In the genomic region with DNA sequence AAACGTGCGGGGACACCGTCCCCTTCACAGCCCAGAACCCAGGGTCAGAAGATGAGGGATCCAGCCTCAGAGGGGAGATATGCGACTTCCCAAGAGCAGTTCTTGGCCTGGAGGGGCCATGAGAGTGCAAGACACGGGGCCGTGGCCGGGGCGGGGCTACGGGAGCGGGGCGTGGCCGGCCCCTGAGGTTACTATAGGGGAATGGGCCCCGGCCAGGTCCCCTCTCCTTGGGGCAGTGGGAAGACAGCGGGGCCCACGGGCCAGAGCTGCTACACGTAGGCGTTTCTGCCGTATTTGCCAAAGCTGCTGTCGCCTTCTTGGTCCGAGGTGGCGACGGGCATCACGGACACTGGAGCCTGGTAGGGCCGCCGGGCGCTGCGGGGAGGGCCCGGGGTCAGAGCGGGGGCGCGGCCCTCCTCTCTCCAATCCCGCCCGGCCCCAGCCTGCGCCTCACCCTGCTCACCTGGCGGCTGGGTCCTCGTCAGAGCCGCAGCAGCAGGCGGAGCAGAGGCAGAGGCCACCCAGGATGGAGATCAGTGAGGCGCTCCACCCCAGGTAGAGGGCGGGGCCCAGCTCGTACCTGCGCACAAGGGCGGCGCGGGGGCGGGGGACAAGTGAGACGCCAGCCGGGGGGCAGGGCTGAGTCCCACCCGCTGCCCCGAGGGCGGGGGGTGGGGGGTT, we compare ENCODE assay signal across 1 cellular context.
TF ChIP-seq lines count a peak whose summit lies in the region.

No MANE protein-coding gene starts in this region.

TF ChIP-seq in HepG2, 621 proteins besides CTCF, POLR2A, EP300 and RAD21 (continues in another document):
- TF ChIP-seq REST (IDR thresholded peaks at IDR 0.05; ENCODE audit: borderline replicate concordance in 1 of 2, low read depth in 1 of 2, low read length in 2 of 2) (no peak), ELF3 (CRISPR knock-in tag; IDR thresholded peaks at IDR 0.05) (no peak), ZNF75D (CRISPR knock-in tag; IDR thresholded peaks at IDR 0.05; ENCODE audit: borderline replicate concordance) (no peak), HNRNPLL (IDR thresholded peaks at IDR 0.05; ENCODE audit: low read depth, low read length, poor library complexity, severe bottlenecking) (peak; percentile 22), SMAD1 (CRISPR knock-in tag; IDR thresholded peaks at IDR 0.05; ENCODE audit: borderline replicate concordance, low read depth) (no peak), CREB3 (CRISPR knock-in tag; IDR thresholded peaks at IDR 0.05) (no peak), ZNF101 (CRISPR knock-in tag; IDR thresholded peaks at IDR 0.05; ENCODE audit: borderline replicate concordance, low read depth) (no peak), NONO (IDR thresholded peaks at IDR 0.05) (no peak), NONO (CRISPR knock-in tag; conservative IDR thresholded peaks at IDR 0.05) (no peak), NFIB (CRISPR knock-in tag; IDR thresholded peaks at IDR 0.05; ENCODE audit: borderline replicate concordance) (no peak), JUN (CRISPR knock-in tag; IDR thresholded peaks at IDR 0.05) (no peak), ARID5B (CRISPR knock-in tag; IDR thresholded peaks at IDR 0.05) (no peak), ZSCAN20 (CRISPR knock-in tag; IDR thresholded peaks at IDR 0.05; ENCODE audit: borderline replicate concordance) (no peak), ZBTB14 (CRISPR knock-in tag; IDR thresholded peaks at IDR 0.05) (no peak), FOSL2 (CRISPR knock-in tag; IDR thresholded peaks at IDR 0.05) (no peak), DZIP1 (CRISPR knock-in tag; IDR thresholded peaks at IDR 0.05) (no peak), THAP11 (CRISPR knock-in tag; IDR thresholded peaks at IDR 0.05) (no peak), MIXL1 (CRISPR knock-in tag; IDR thresholded peaks at IDR 0.05) (no peak), AGO2 (optimal IDR thresholded peaks at IDR 0.05; ENCODE audit: low read depth, low read length) (peak; percentile 88), ZKSCAN1 (IDR thresholded peaks at IDR 0.05; ENCODE audit: low read length) (no peak), ZNF7 (CRISPR knock-in tag; IDR thresholded peaks at IDR 0.05) (no peak), ZNF780A (CRISPR knock-in tag; IDR thresholded peaks at IDR 0.05) (no peak), ZNF552 (CRISPR knock-in tag; IDR thresholded peaks at IDR 0.05; ENCODE audit: borderline replicate concordance) (no peak), ZIK1 (CRISPR knock-in tag; IDR thresholded peaks at IDR 0.05; ENCODE audit: borderline replicate concordance, low read depth) (no peak), ZNF331 (CRISPR knock-in tag; IDR thresholded peaks at IDR 0.05) (0 out of 2 replicates have a peak, but pooled peaks have one; percentile 1), HDAC1 (CRISPR knock-in tag; IDR thresholded peaks at IDR 0.05) (no peak), ZFY (CRISPR knock-in tag; IDR thresholded peaks at IDR 0.05) (no peak), FOXA3 (CRISPR knock-in tag; IDR thresholded peaks at IDR 0.05) (no peak), ZNF709 (CRISPR knock-in tag; IDR thresholded peaks at IDR 0.05) (no peak), NFKB2 (CRISPR knock-in tag; IDR thresholded peaks at IDR 0.05; ENCODE audit: borderline replicate concordance) (no peak), KDM5A (IDR thresholded peaks at IDR 0.05; ENCODE audit: borderline replicate concordance, low read length) (no peak)
- TF ChIP-seq, protein P1, sequence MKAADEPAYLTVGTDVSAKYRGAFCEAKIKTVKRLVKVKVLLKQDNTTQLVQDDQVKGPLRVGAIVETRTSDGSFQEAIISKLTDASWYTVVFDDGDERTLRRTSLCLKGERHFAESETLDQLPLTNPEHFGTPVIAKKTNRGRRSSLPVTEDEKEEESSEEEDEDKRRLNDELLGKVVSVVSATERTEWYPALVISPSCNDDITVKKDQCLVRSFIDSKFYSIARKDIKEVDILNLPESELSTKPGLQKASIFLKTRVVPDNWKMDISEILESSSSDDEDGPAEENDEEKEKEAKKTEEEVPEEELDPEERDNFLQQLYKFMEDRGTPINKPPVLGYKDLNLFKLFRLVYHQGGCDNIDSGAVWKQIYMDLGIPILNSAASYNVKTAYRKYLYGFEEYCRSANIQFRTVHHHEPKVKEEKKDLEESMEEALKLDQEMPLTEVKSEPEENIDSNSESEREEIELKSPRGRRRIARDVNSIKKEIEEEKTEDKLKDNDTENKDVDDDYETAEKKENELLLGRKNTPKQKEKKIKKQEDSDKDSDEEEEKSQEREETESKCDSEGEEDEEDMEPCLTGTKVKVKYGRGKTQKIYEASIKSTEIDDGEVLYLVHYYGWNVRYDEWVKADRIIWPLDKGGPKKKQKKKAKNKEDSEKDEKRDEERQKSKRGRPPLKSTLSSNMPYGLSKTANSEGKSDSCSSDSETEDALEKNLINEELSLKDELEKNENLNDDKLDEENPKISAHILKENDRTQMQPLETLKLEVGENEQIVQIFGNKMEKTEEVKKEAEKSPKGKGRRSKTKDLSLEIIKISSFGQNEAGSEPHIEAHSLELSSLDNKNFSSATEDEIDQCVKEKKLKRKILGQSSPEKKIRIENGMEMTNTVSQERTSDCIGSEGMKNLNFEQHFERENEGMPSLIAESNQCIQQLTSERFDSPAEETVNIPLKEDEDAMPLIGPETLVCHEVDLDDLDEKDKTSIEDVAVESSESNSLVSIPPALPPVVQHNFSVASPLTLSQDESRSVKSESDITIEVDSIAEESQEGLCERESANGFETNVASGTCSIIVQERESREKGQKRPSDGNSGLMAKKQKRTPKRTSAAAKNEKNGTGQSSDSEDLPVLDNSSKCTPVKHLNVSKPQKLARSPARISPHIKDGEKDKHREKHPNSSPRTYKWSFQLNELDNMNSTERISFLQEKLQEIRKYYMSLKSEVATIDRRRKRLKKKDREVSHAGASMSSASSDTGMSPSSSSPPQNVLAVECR (CRISPR knock-in tag; IDR thresholded peaks at IDR 0.05; ENCODE audit: borderline replicate concordance) = no peak
- TF ChIP-seq, protein P2, sequence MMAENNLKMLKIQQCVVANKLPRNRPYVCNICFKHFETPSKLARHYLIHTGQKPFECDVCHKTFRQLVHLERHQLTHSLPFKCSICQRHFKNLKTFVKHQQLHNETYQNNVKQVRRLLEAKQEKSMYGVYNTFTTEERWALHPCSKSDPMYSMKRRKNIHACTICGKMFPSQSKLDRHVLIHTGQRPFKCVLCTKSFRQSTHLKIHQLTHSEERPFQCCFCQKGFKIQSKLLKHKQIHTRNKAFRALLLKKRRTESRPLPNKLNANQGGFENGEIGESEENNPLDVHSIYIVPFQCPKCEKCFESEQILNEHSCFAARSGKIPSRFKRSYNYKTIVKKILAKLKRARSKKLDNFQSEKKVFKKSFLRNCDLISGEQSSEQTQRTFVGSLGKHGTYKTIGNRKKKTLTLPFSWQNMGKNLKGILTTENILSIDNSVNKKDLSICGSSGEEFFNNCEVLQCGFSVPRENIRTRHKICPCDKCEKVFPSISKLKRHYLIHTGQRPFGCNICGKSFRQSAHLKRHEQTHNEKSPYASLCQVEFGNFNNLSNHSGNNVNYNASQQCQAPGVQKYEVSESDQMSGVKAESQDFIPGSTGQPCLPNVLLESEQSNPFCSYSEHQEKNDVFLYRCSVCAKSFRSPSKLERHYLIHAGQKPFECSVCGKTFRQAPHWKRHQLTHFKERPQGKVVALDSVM (CRISPR knock-in tag; IDR thresholded peaks at IDR 0.05) = no peak
- TF ChIP-seq, protein P3, sequence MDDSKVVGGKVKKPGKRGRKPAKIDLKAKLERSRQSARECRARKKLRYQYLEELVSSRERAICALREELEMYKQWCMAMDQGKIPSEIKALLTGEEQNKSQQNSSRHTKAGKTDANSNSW (CRISPR knock-in tag; IDR thresholded peaks at IDR 0.05; ENCODE audit: borderline replicate concordance) = no peak
